ENCODE assay signal across 18 cellular contexts in genomic region chr20:507006-507758, GRCh38.
"Had no signal": no experiment of that assay in that cellular context is flagged by ENCODE, and none has a peak within 500 bp of the region (broad histone marks: within the 10 kb centered on the region; RNA-seq: fewer than 3 reads in every experiment).

No MANE protein-coding gene starts in this region.

- DNase-seq: activated CD4-positive, alpha-beta memory T cell treated with anti-CD3 and anti-CD28 coated beads for 36 hours; activated effector memory CD4-positive, alpha-beta T cell treated with anti-CD3 and anti-CD28 coated beads, Interleukin-2, amount 50 U/mL, for 16 hours; activated naive CD4-positive, alpha-beta T cell treated with anti-CD3 and anti-CD28 coated beads, Interleukin-2, amount 50 U/mL, for 16 hours; activated T-cell treated with anti-CD3 and anti-CD28 coated beads, Interleukin-2, amount 50 U/mL, for 72 hours; aorta; esophagus squamous epithelium; gastrocnemius medialis; head of caudate nucleus; left ventricle myocardium superior; mammary epithelial cell; stimulated activated CD4-positive, alpha-beta T cell treated with anti-CD3 and anti-CD28 coated beads, Interleukin-4, amount 100 ng/mL, for 1 hour; stimulated activated naive CD8-positive, alpha-beta T cell treated with anti-CD3 and anti-CD28 coated beads, Interleukin-15, Interleukin-2, amounts not matched to agents 100 U/mL and 50 U/mL, for 24 hours; T-helper 1 cell had no signal

- H3K27me3 ChIP-seq: esophagus squamous epithelium, gastrocnemius medialis had no signal

- H3K4me3 Mint-ChIP-seq: activated CD4-positive, alpha-beta memory T cell treated with anti-CD3 and anti-CD28 coated beads for 36 hours; activated T-cell treated with anti-CD3 and anti-CD28 coated beads, Interleukin-2, amount 50 U/mL, for 72 hours; mesothelial cell of epicardium; natural killer cell treated with Interleukin-12 subunit alpha and Interleukin-12 subunit beta and Interleukin-15 and Interleukin-18, amount 100 ng/mL, for 72 hours had no signal

- H3K9ac ChIP-seq: parathyroid adenoma had no signal

- H3K4me1 Mint-ChIP-seq: mesothelial cell of epicardium had no signal

- H3K4me3 ChIP-seq: coronary artery, esophagus squamous epithelium, gastrocnemius medialis had no signal

- H3K27ac ChIP-seq: coronary artery, esophagus squamous epithelium, gastrocnemius medialis, parathyroid adenoma had no signal

- H3K9me3 Mint-ChIP-seq: activated CD4-positive, alpha-beta memory T cell treated with anti-CD3 and anti-CD28 coated beads for 36 hours; activated T-cell treated with anti-CD3 and anti-CD28 coated beads, Interleukin-2, amount 50 U/mL, for 72 hours; mesothelial cell of epicardium; natural killer cell treated with Interleukin-12 subunit alpha and Interleukin-12 subunit beta and Interleukin-15 and Interleukin-18, amount 100 ng/mL, for 72 hours had no signal

- H3K9me3 ChIP-seq: esophagus squamous epithelium, gastrocnemius medialis had no signal

- H2AFZ ChIP-seq: parathyroid adenoma had no signal

- H3K27me3 Mint-ChIP-seq: activated CD4-positive, alpha-beta memory T cell treated with anti-CD3 and anti-CD28 coated beads for 36 hours; natural killer cell treated with Interleukin-12 subunit alpha and Interleukin-12 subunit beta and Interleukin-15 and Interleukin-18, amount 100 ng/mL, for 72 hours had no signal

- ATAC-seq: activated T-cell treated with anti-CD3 and anti-CD28 coated beads, Interleukin-2, amount 50 U/mL, for 72 hours; gastrocnemius medialis; left ventricle myocardium superior; natural killer cell treated with Interleukin-12 subunit alpha and Interleukin-12 subunit beta and Interleukin-15 and Interleukin-18, amount 100 ng/mL, for 72 hours; sciatic nerve; stimulated activated naive CD8-positive, alpha-beta T cell treated with anti-CD3 and anti-CD28 coated beads, Interleukin-15, Interleukin-2, amounts not matched to agents 100 U/mL and 50 U/mL, for 24 hours had no signal

- H3K27ac Mint-ChIP-seq: activated CD4-positive, alpha-beta memory T cell treated with anti-CD3 and anti-CD28 coated beads for 36 hours; activated T-cell treated with anti-CD3 and anti-CD28 coated beads, Interleukin-2, amount 50 U/mL, for 72 hours; mesothelial cell of epicardium had no signal
